ENCODE assay signal across 8 cellular contexts in the genomic region with DNA sequence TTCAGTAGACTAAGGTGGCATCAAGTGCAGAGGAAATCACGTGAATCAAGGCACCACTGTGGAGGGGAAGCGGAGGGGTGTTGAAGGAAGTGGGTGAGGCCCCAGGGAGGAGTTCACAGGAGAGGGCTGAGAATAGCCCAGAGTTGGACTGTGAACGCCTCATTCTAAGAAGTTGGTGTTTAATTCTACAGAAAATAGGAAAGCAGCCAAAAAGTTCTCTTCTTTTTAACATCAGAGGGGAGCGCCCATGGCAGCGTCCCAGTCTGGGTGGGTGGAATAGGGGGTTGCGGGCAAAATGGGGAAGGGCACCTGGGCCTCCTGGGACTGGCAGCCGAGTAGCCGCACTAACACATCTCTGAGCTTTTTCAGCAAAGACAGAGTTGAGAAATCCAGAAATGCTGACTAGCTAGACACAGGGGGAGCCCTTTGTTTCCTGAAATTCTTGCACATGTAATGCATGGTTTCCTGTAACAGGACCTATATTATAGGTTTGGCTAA.
A peak's percentile ranks its signal among the peaks of the same experiment; 100 is the strongest.
DNase-seq lines count a peak whose midpoint lies in the region; ATAC-seq and TF ChIP-seq lines count a peak whose summit lies in the region.

No MANE protein-coding gene starts in this region.

- no peak overlapping the region for H2AFZ ChIP-seq in SK-N-SH (ENCODE audit: low read depth)

- no peaks in the 10 kb centered on the region for H3F3A ChIP-seq in SK-N-SH (replicated peaks; ENCODE audit: insufficient read depth)

- H3K9ac ChIP-seq in SK-N-SH = no peak overlapping the region

- H3K27me3 ChIP-seq in A673 (replicated peaks; ENCODE audit: insufficient read depth, low read depth, low read length, poor library complexity) (no peaks in the 10 kb centered on the region), gastroesophageal sphincter (no peaks in the 10 kb centered on the region), SK-N-SH (ENCODE audit: insufficient read depth) (no peaks in the 10 kb centered on the region)

- no peak overlapping the region for H3K4me3 ChIP-seq in A673 (ENCODE audit: low read depth, low read length, poor library complexity, severe bottlenecking)
- H3K4me3 ChIP-seq in NB4 (ENCODE audit: low read depth, low read length) = peak overlapping the region; percentile 44
- no peak overlapping the region for H3K4me3 ChIP-seq in gastroesophageal sphincter
- H3K4me3 ChIP-seq in SK-N-SH (ENCODE audit: low read depth in 2 of 2, low read length in 1 of 2) = no peak overlapping the region

- no TSS peak for BruUV-seq in A673 (replicated peaks; lab: Mats Ljungman, UMichigan)

- ATAC-seq in GM21515 (IDR thresholded peaks at IDR 0.05; ENCODE audit: unreplicated experiment) (peak; percentile 57), gastroesophageal sphincter (no peak)

- TF ChIP-seq EP300 in gastroesophageal sphincter (IDR thresholded peaks at IDR 0.05) = no peak
- TF ChIP-seq EP300 in SK-N-SH (IDR thresholded peaks at IDR 0.05; ENCODE audit: borderline replicate concordance in 1 of 2, low read depth in 1 of 2, low read length in 1 of 2) = no peak

- TF ChIP-seq POLR2A in NB4 (IDR thresholded peaks at IDR 0.05; ENCODE audit: extremely low read depth, insufficient read length) = peak; percentile 12
- TF ChIP-seq POLR2A in gastroesophageal sphincter (IDR thresholded peaks at IDR 0.05) = no peak

- no peak for TF ChIP-seq RAD21 in SK-N-SH (IDR thresholded peaks at IDR 0.05; ENCODE audit: low read length)

- H3K36me3 ChIP-seq in A673 (ENCODE audit: insufficient read depth, low read length, poor library complexity, severe bottlenecking) = no peaks in the 10 kb centered on the region
- no peaks in the 10 kb centered on the region for H3K36me3 ChIP-seq in gastroesophageal sphincter
- H3K36me3 ChIP-seq in SK-N-SH (replicated peaks in 1 of 2; ENCODE audit: control insufficient read depth in 1 of 2, insufficient read depth in 2 of 2, low read length in 1 of 2) = no peaks in the 10 kb centered on the region

- peaks cover 25% of the 10 kb centered on the region for H3K4me1 ChIP-seq in A673 (ENCODE audit: insufficient read depth, low read length, poor library complexity, severe bottlenecking)
- H3K4me1 ChIP-seq in gastroesophageal sphincter = peaks cover 0 to 15% (median 6%) of the 10 kb centered on the region in 3 donors
- H3K4me1 ChIP-seq in SK-N-SH (ENCODE audit: control insufficient read depth in 1 of 2, insufficient read depth in 2 of 2, low read depth in 1 of 2, low read length in 1 of 2) = peaks cover 0 to 7% of the 10 kb centered on the region in 2 experiments; a peak in 1 of 4 replicates

- TF ChIP-seq CTCF in A673 (conservative IDR thresholded peaks at IDR 0.05; ENCODE audit: low read depth, low read length) (peak; percentile 21; the same call in 1 of the 2 replicates), NB4 (IDR thresholded peaks at IDR 0.05; ENCODE audit: low read depth, low read length) (peak; percentile 39), osteocyte (IDR thresholded peaks at IDR 0.05) (no peak), gastroesophageal sphincter (IDR thresholded peaks at IDR 0.05) (no peak), SK-N-SH (IDR thresholded peaks at IDR 0.05) (no peak)

- no peaks in the 10 kb centered on the region for H3K36me3 Mint-ChIP-seq in osteocyte (ENCODE audit: unreplicated experiment)

- H3K27me3 Mint-ChIP-seq in osteocyte (ENCODE audit: unreplicated experiment) = peaks cover 3% of the 10 kb centered on the region

- H3K4me2 ChIP-seq in SK-N-SH = no peak overlapping the region

- H3K79me2 ChIP-seq in SK-N-SH (ENCODE audit: insufficient read depth) = no peaks in the 10 kb centered on the region

- no peaks in the 10 kb centered on the region for H3K9me3 Mint-ChIP-seq in osteocyte (ENCODE audit: unreplicated experiment)

- POLR2A ChIA-PET in A673 (lab: Charles Lee; ENCODE audit: low non-redundant PET) = no interaction called here
- POLR2A ChIA-PET in SK-N-SH (lab: Yijun Ruan, JAX) = no interaction called here

- H4K20me1 ChIP-seq in SK-N-SH (ENCODE audit: insufficient read depth) = no peaks in the 10 kb centered on the region

- CTCF ChIA-PET in A673 (lab: Charles Lee) (no interaction called here), SK-N-SH (lab: Yijun Ruan, JAX) (interaction anchor here (0.8 to 1.6 kb wide), 4 partner anchors 12 to 388 kb away, joined by 3 to 4 read pairs (median 3); no protein-coding TSS in a partner anchor)

- no peak overlapping the region for H3K4me3 Mint-ChIP-seq in osteocyte (ENCODE audit: unreplicated experiment)

- H3K4me1 Mint-ChIP-seq in osteocyte (ENCODE audit: unreplicated experiment) = peaks cover 13% of the 10 kb centered on the region

- H3K9me2 ChIP-seq in SK-N-SH = no peaks in the 10 kb centered on the region

- intact Hi-C loops in A673 (cut with micrococcal nuclease; ENCODE audit: unreplicated experiment) = no loop called here

- WGBS in gastroesophageal sphincter (ENCODE audit: low coverage in 1 of 2), 2 donors = 46 to 58% methylated on average over 5 to 8 of the region's 8 CpGs
- WGBS in SK-N-SH (ENCODE audit: low lambda C conversion rate) = 84% methylated on average over 8 of the region's 8 CpGs

- H3K9me3 ChIP-seq in A673 (ENCODE audit: low read depth, low read length, poor library complexity, severe bottlenecking) (no peaks in the 10 kb centered on the region), gastroesophageal sphincter (peaks cover 0 to 10% (median 0%) of the 10 kb centered on the region in 3 donors), SK-N-SH (no peaks in the 10 kb centered on the region)

- DNase-seq in A673 (ENCODE audit: low spot score) (peak; percentile 81), NB4 (ENCODE audit: low read depth) (peak; percentile 91), activated T-helper 1 cell treated with Interleukin-2 at 50 U/mL for 16 hours (ENCODE audit: low read depth) (peak; percentile 46), osteocyte (ENCODE audit: extremely low spot score, unreplicated experiment) (no peak), hepatic stellate cell (ENCODE audit: low spot score) (no peak), SK-N-SH (no peak)

- peak overlapping the region; percentile 31 for H3K27ac Mint-ChIP-seq in osteocyte (ENCODE audit: unreplicated experiment)

- H3K27ac ChIP-seq in A673 (ENCODE audit: low read depth, low read length, poor library complexity, severe bottlenecking) = peak overlapping the region; percentile 57
- H3K27ac ChIP-seq in gastroesophageal sphincter = no peak overlapping the region
- no peak overlapping the region for H3K27ac ChIP-seq in SK-N-SH (ENCODE audit: low read depth in 2 of 2, low read length in 1 of 2)

TF ChIP-seq in SK-N-SH, 30 proteins besides CTCF, POLR2A, EP300 and RAD21:
- TF ChIP-seq GABPA (IDR thresholded peaks at IDR 0.05; ENCODE audit: low read depth) = no peak
- no peak for TF ChIP-seq SMC3 (IDR thresholded peaks at IDR 0.05; ENCODE audit: low read depth, low read length)
- no peak for TF ChIP-seq SIN3A (IDR thresholded peaks at IDR 0.05; ENCODE audit: borderline replicate concordance, low read depth, low read length)
- no peak for TF ChIP-seq RFX5 (IDR thresholded peaks at IDR 0.05; ENCODE audit: low read length)
- no peak for TF ChIP-seq RCOR1 (IDR thresholded peaks at IDR 0.05; ENCODE audit: low read length)
- TF ChIP-seq CHD2 (IDR thresholded peaks at IDR 0.05; ENCODE audit: low read length, partially characterized antibody) = no peak
- TF ChIP-seq YY1 (IDR thresholded peaks at IDR 0.05; ENCODE audit: low read depth) = no peak
- TF ChIP-seq, protein P1, sequence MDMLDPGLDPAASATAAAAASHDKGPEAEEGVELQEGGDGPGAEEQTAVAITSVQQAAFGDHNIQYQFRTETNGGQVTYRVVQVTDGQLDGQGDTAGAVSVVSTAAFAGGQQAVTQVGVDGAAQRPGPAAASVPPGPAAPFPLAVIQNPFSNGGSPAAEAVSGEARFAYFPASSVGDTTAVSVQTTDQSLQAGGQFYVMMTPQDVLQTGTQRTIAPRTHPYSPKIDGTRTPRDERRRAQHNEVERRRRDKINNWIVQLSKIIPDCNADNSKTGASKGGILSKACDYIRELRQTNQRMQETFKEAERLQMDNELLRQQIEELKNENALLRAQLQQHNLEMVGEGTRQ (IDR thresholded peaks at IDR 0.05; ENCODE audit: borderline replicate concordance, low read depth, low read length) = no peak
- TF ChIP-seq NRF1 (IDR thresholded peaks at IDR 0.05; ENCODE audit: low read depth, low read length) = no peak
- no peak for TF ChIP-seq RXRA (IDR thresholded peaks at IDR 0.05; ENCODE audit: borderline replicate concordance, low read depth)

Comparison
In these comparisons a context has a peak if more than half of its experiments do, and no peak if none do; other contexts are left out.
1. DNase-seq: peak in A673 (single experiment), NB4 (single experiment) and activated T-helper 1 cell treated with Interleukin-2 at 50 U/mL for 16 hours (single experiment); none in osteocyte (single experiment), hepatic stellate cell (single experiment) and SK-N-SH (single experiment).
2. CTCF ChIP-seq: peak in A673 (single experiment) and NB4 (single experiment); none in osteocyte (single experiment), gastroesophageal sphincter (0 of 4) and SK-N-SH (single experiment).